Comparison of ENCODE assay signal across 8 cellular contexts in the genomic region with DNA sequence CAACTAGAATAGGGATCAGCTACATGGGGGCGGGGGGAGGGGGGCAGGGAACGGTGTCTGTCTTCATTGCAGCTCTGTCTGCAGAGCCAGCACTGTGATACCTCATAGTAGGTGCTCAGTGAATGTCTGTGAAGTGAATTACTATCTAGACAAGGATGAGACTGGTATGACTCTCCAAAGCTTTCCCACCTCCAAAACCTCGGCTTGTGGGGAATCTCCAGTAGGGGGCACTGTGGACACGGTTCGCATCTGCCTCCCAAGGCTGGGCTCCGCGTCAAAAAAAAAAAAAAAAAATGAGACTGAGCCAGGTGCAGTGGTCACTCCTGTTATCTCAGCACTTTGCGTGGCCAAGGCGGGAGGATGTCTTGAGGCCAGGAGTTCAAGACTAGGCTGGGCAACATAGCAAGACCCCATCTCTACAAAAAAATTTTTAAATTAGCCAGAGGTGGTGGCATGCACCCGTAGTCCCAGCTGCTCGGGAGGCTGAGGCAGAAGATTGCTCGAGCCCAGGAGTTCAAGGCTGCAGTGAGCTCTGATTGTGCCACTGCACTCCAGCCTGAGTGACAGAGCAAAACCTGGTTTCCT. TPM values are rescaled to one million over a fixed set of nuclear protein-coding genes. Genes with fewer than 3 reads are reported as not detected.
DNase-seq lines count a peak whose midpoint lies in the region; ATAC-seq and TF ChIP-seq lines count a peak whose summit lies in the region.

No MANE protein-coding gene starts in this region.

- DNase-seq in CD4-positive, alpha-beta T cell: no peak
- DNase-seq in HFFc6: peak; percentile 67
- DNase-seq in foreskin fibroblast: peak; percentile 49 to 83
- DNase-seq in sciatic nerve (ENCODE audit: low spot score): no peak
- no peak for DNase-seq in activated gamma-delta T cell (lab: John Stamatoyannopoulos, UW)

- no peak overlapping the region for H3K27ac Mint-ChIP-seq in CD4-positive, alpha-beta T cell
- peak overlapping the region; percentile 80 for H3K27ac Mint-ChIP-seq in HFFc6

- POLR2A ChIA-PET in CD4-positive, alpha-beta T cell (lab: Charles Lee): no interaction called here

- H3K27me3 Mint-ChIP-seq in CD4-positive, alpha-beta T cell: no peaks in the 10 kb centered on the region
- H3K27me3 Mint-ChIP-seq in HFFc6 (ENCODE audit: insufficient read depth): peaks cover 2% of the 10 kb centered on the region; the same call in 1 of the 2 replicates

- TF ChIP-seq CTCF in CD4-positive, alpha-beta T cell (IDR thresholded peaks at IDR 0.05): peak; percentile 38
- peak; percentile 92 for TF ChIP-seq CTCF in HFFc6 (IDR thresholded peaks at IDR 0.05)
- TF ChIP-seq CTCF in VCaP (conservative IDR thresholded peaks at IDR 0.05): peak; percentile 68
- peak; percentile 85 for TF ChIP-seq CTCF in foreskin fibroblast (IDR thresholded peaks at IDR 0.05; ENCODE audit: low read depth, low read length)

- peaks cover 18% of the 10 kb centered on the region for H3K36me3 Mint-ChIP-seq in CD4-positive, alpha-beta T cell (ENCODE audit: low read depth)
- H3K36me3 Mint-ChIP-seq in HFFc6 (ENCODE audit: low read depth): peaks cover 17% of the 10 kb centered on the region

- CTCF ChIA-PET in CD4-positive, alpha-beta T cell (lab: Charles Lee): interaction anchor here (0.7 to 1.2 kb wide), 3 partner anchors 10 to 598 kb away, joined by 3 to 4 read pairs (median 3); no protein-coding TSS in a partner anchor

- no peak overlapping the region for H3K27ac ChIP-seq in CD4-positive, alpha-beta T cell (ENCODE audit: low read depth, low read length)
- H3K27ac ChIP-seq in VCaP: no peak overlapping the region

- H3K27me3 ChIP-seq in CD4-positive, alpha-beta T cell (ENCODE audit: control insufficient read depth, insufficient read depth, low read length): no peaks in the 10 kb centered on the region

- ATAC-seq in CD4-positive, alpha-beta T cell (ENCODE audit: poor library complexity): no peak
- ATAC-seq in sciatic nerve (peak; percentile 66), HG02840 (IDR thresholded peaks at IDR 0.05; ENCODE audit: low FRiP score, unreplicated experiment) (no peak), HG03025 (IDR thresholded peaks at IDR 0.05; ENCODE audit: low FRiP score, unreplicated experiment) (no peak)

- H3K4me3 Mint-ChIP-seq in CD4-positive, alpha-beta T cell: no peak overlapping the region
- H3K4me3 Mint-ChIP-seq in HFFc6: peak overlapping the region; percentile 44

- intact Hi-C loops in CD4-positive, alpha-beta T cell (cut with DNase I, micrococcal nuclease): no loop called here
- intact Hi-C loops in sciatic nerve (cut with DNase I): no loop called here

- H3K9me3 ChIP-seq in CD4-positive, alpha-beta T cell (ENCODE audit: control insufficient read depth, low read length): no peaks in the 10 kb centered on the region

- H3K4me1 Mint-ChIP-seq in CD4-positive, alpha-beta T cell (ENCODE audit: low read depth): peaks cover 12% of the 10 kb centered on the region
- H3K4me1 Mint-ChIP-seq in HFFc6 (ENCODE audit: low read depth): peaks cover 71% of the 10 kb centered on the region

- no peak overlapping the region for H3K4me3 ChIP-seq in foreskin fibroblast (ENCODE audit: low read depth in 1 of 2, low read length in 2 of 2)

- H3K9me3 Mint-ChIP-seq in CD4-positive, alpha-beta T cell: no peaks in the 10 kb centered on the region
- H3K9me3 Mint-ChIP-seq in HFFc6: no peaks in the 10 kb centered on the region

RNA-seq across cellular contexts. Expression of a gene that starts 9.6 kb away (rescaled TPM):
- 10 to 100 TPM; 29.9 to 31.8 TPM for total RNA-seq in CD4-positive, alpha-beta T cell
- 10 to 100 TPM; 17.8 to 20.6 (median 19.4) TPM for total RNA-seq in HFFc6 (2021; fragmentation: NEBNext Ultra II Directional; extraction: Animal tissue kit (Norgen Biotek cat#: 25700))
- total RNA-seq in sciatic nerve: 47.1 TPM

RNA-seq across cellular contexts. Expression of a gene that starts 32.0 kb away (rescaled TPM):
- under 1 TPM in 1 of 2 experiments, not detected in 1; 0.11 TPM for total RNA-seq in CD4-positive, alpha-beta T cell
- 1,000 to 10,000 TPM in 4 of 6 experiments, 100 to 1,000 TPM in 2; 906 to 2,092 (median 1,052) TPM for total RNA-seq in HFFc6 (2021; fragmentation: NEBNext Ultra II Directional; extraction: Animal tissue kit (Norgen Biotek cat#: 25700))
- 7.0 TPM for total RNA-seq in sciatic nerve

RNA-seq across cellular contexts. Expression of a gene that starts 59.4 kb away (rescaled TPM):
- total RNA-seq in CD4-positive, alpha-beta T cell: 1 to 10 TPM; 3.0 to 3.9 TPM
- 100 to 1,000 TPM; 154 to 176 (median 166) TPM for total RNA-seq in HFFc6 (2021; fragmentation: NEBNext Ultra II Directional; extraction: Animal tissue kit (Norgen Biotek cat#: 25700))
- 22.1 TPM for total RNA-seq in sciatic nerve

Comparison
In these comparisons a context has a peak if more than half of its experiments do, and no peak if none do; other contexts are left out.
1. DNase-seq: peak in HFFc6 (single experiment) and foreskin fibroblast (2 of 2); none in CD4-positive, alpha-beta T cell (0 of 10), sciatic nerve (single experiment) and activated gamma-delta T cell (single experiment).
2. CTCF ChIP-seq: peak in every context shown above with its lines; median percentile 92 in HFFc6; 85 in foreskin fibroblast; 68 in VCaP; 38 in CD4-positive, alpha-beta T cell.
3. RNA of a gene that starts 32.0 kb away (total RNA-seq): 906 to 2,092 TPM in HFFc6; 7.0 TPM in sciatic nerve (single experiment) and 0.11 TPM in CD4-positive, alpha-beta T cell; every median in the first group is over 100 times any median in the second.